1 cellular context compared by ENCODE assay signal in genomic region chr16:15057755-15058417, GRCh38.
TF ChIP-seq lines count a peak whose summit lies in the region.

No MANE protein-coding gene starts in this region.

TF ChIP-seq in HepG2, 621 proteins besides CTCF, POLR2A, EP300 and RAD21 (continued from another document and continues in another):
- TF ChIP-seq CENPBD1 (CRISPR knock-in tag; IDR thresholded peaks at IDR 0.05; ENCODE audit: borderline replicate concordance, low read depth) (no peak), HNRNPLL (IDR thresholded peaks at IDR 0.05; ENCODE audit: low read depth, low read length, poor library complexity, severe bottlenecking) (no peak), FOXK1 (CRISPR knock-in tag; IDR thresholded peaks at IDR 0.05; ENCODE audit: borderline replicate concordance, low read depth) (no peak), IRF2 (CRISPR knock-in tag; IDR thresholded peaks at IDR 0.05) (0 out of 2 replicates have a peak, but pooled peaks have one; percentile 11), SOX6 (IDR thresholded peaks at IDR 0.05) (no peak), SOX6 (CRISPR knock-in tag; IDR thresholded peaks at IDR 0.05) (0 out of 2 replicates have a peak, but pooled peaks have one; percentile 14), ZNF512 (CRISPR knock-in tag; IDR thresholded peaks at IDR 0.05) (no peak), GPBP1L1 (CRISPR knock-in tag; IDR thresholded peaks at IDR 0.05) (no peak), ZNF878 (CRISPR knock-in tag; IDR thresholded peaks at IDR 0.05) (no peak), KDM4B (CRISPR knock-in tag; IDR thresholded peaks at IDR 0.05) (no peak), ARHGAP35 (CRISPR knock-in tag; IDR thresholded peaks at IDR 0.05; ENCODE audit: borderline replicate concordance) (no peak), ZNF615 (CRISPR knock-in tag; IDR thresholded peaks at IDR 0.05; ENCODE audit: borderline replicate concordance) (no peak), PRDM10 (CRISPR knock-in tag; IDR thresholded peaks at IDR 0.05; ENCODE audit: low read depth) (no peak), SYNCRIP (IDR thresholded peaks at IDR 0.05; ENCODE audit: insufficient read depth, low read depth, low read length) (no peak), ZNF34 (CRISPR knock-in tag; IDR thresholded peaks at IDR 0.05; ENCODE audit: borderline replicate concordance) (no peak), JARID2 (CRISPR knock-in tag; IDR thresholded peaks at IDR 0.05; ENCODE audit: insufficient replicate concordance) (no peak), ZNF224 (CRISPR knock-in tag; IDR thresholded peaks at IDR 0.05) (no peak), TARDBP (CRISPR knock-in tag; IDR thresholded peaks at IDR 0.05) (0 out of 2 replicates have a peak, but pooled peaks have one; percentile 28), ZFP91 (CRISPR knock-in tag; IDR thresholded peaks at IDR 0.05; ENCODE audit: borderline replicate concordance) (0 out of 2 replicates have a peak, but pooled peaks have one; percentile 34), YEATS2 (CRISPR knock-in tag; IDR thresholded peaks at IDR 0.05; ENCODE audit: borderline replicate concordance) (no peak), ZNF558 (CRISPR knock-in tag; IDR thresholded peaks at IDR 0.05; ENCODE audit: borderline replicate concordance) (no peak), TERF1 (CRISPR knock-in tag; IDR thresholded peaks at IDR 0.05) (no peak), ATF4 (CRISPR knock-in tag; IDR thresholded peaks at IDR 0.05) (no peak), REL (CRISPR knock-in tag; conservative IDR thresholded peaks at IDR 0.05) (no peak), CREM (IDR thresholded peaks at IDR 0.05) (no peak), CREM (CRISPR knock-in tag; IDR thresholded peaks at IDR 0.05) (no peak), SRSF1 (optimal IDR thresholded peaks at IDR 0.05; ENCODE audit: low read depth, low read length) (no peak), NONO (IDR thresholded peaks at IDR 0.05) (no peak), NONO (CRISPR knock-in tag; conservative IDR thresholded peaks at IDR 0.05) (no peak), RNF2 (conservative IDR thresholded peaks at IDR 0.05; ENCODE audit: low read depth) (no peak), ZNF44 (CRISPR knock-in tag; IDR thresholded peaks at IDR 0.05) (no peak), HIVEP1 (CRISPR knock-in tag; IDR thresholded peaks at IDR 0.05) (no peak), ZNF317 (CRISPR knock-in tag; IDR thresholded peaks at IDR 0.05) (no peak), SETDB1 (CRISPR knock-in tag; IDR thresholded peaks at IDR 0.05; ENCODE audit: borderline replicate concordance) (no peak), POLR2G (IDR thresholded peaks at IDR 0.05; ENCODE audit: low read depth, low read length) (0 out of 2 replicates have a peak, but pooled peaks have one; percentile 11), ZNF318 (CRISPR knock-in tag; IDR thresholded peaks at IDR 0.05) (no peak), CREB1 (IDR thresholded peaks at IDR 0.05) (no peak), CREB1 (CRISPR knock-in tag; IDR thresholded peaks at IDR 0.05) (no peak), MTA1 (CRISPR knock-in tag; IDR thresholded peaks at IDR 0.05; ENCODE audit: borderline replicate concordance) (no peak), UBTF (CRISPR knock-in tag; IDR thresholded peaks at IDR 0.05) (peak; percentile 31; the same call in 1 of the 2 replicates), SAFB2 (CRISPR knock-in tag; IDR thresholded peaks at IDR 0.05; ENCODE audit: borderline replicate concordance, low read depth) (no peak), GABPB1 (CRISPR knock-in tag; IDR thresholded peaks at IDR 0.05) (0 out of 2 replicates have a peak, but pooled peaks have one; percentile 7), FOXA3 (CRISPR knock-in tag; IDR thresholded peaks at IDR 0.05) (no peak)
